ENCODE assay signal across 8 cellular contexts in genomic region chr9:19097431-19097830, GRCh38. TPM values are rescaled to one million over a fixed set of nuclear protein-coding genes. Genes with fewer than 3 reads are reported as not detected.
DNase-seq lines count a peak whose midpoint lies in the region; ATAC-seq and TF ChIP-seq lines count a peak whose summit lies in the region.
"Not testable (repeated sequence)": the region's sequence is repeated elsewhere in the genome, so short reads cannot be mapped to it uniquely, and the experiment has no call there.
"Had no signal": no experiment of that assay in that cellular context is flagged by ENCODE, and none has a peak within 500 bp of the region (broad histone marks: within the 10 kb centered on the region; RNA-seq: fewer than 3 reads in every experiment).

No MANE protein-coding gene starts in this region.

- H3K4me1 ChIP-seq in CD4-positive, alpha-beta memory T cell (ENCODE audit: insufficient read depth, low read length): peaks cover 35% of the 10 kb centered on the region
- peaks cover 34% of the 10 kb centered on the region for H3K4me1 ChIP-seq in KMS-11 (ENCODE audit: low read depth, poor library complexity, severe bottlenecking)
- not testable (repeated sequence) for H3K4me1 ChIP-seq in PC-3 (ENCODE audit: insufficient read depth, low read length)

- not testable (repeated sequence) for H4K20me1 ChIP-seq in KMS-11 (ENCODE audit: insufficient read depth); PC-3 (ENCODE audit: low read length)

- not testable (repeated sequence) for H2AFZ ChIP-seq in KMS-11 (ENCODE audit: low read depth); PC-3 (ENCODE audit: low read length)

- DNase-seq in CD4-positive, alpha-beta memory T cell; PC-3; activated CD4-positive, alpha-beta T cell treated with anti-CD3 and anti-CD28 coated beads, Interleukin-2, amount 10 ng/mL, durations not matched to agents 24 days and 14 days; activated T-cell treated with anti-CD3 and anti-CD28 coated beads, Interleukin-2, amount 50 U/mL, for 72 hours; activated naive CD8-positive, alpha-beta T cell treated with anti-CD3 and anti-CD28 coated beads, Interleukin-2, amount 10 ng/mL, durations not matched to agents 7 days and 5 days; natural killer cell: not testable (repeated sequence)

- not testable (repeated sequence) for H3K9me2 ChIP-seq in PC-3 (replicated peaks; ENCODE audit: low read length)

- peaks cover 77% of the 10 kb centered on the region for H3K79me2 ChIP-seq in KMS-11 (ENCODE audit: insufficient read depth, low read depth)
- H3K79me2 ChIP-seq in PC-3 (ENCODE audit: low read length): peaks cover 69% of the 10 kb centered on the region

- H3K36me3 Mint-ChIP-seq in CD4-positive, alpha-beta memory T cell: peaks cover 13 to 41% of the 10 kb centered on the region in 2 donors
- peaks cover 39% of the 10 kb centered on the region for H3K36me3 Mint-ChIP-seq in activated CD4-positive, alpha-beta T cell treated with anti-CD3 and anti-CD28 coated beads, Interleukin-2, amount 10 ng/mL, durations not matched to agents 24 days and 14 days (ENCODE audit: low read depth)
- peaks cover 5 to 26% of the 10 kb centered on the region in 2 donors for H3K36me3 Mint-ChIP-seq in activated T-cell treated with anti-CD3 and anti-CD28 coated beads, Interleukin-2, amount 50 U/mL, for 72 hours (ENCODE audit: insufficient read depth in 2 of 2)
- H3K36me3 Mint-ChIP-seq in activated naive CD8-positive, alpha-beta T cell treated with anti-CD3 and anti-CD28 coated beads, Interleukin-2, amount 10 ng/mL, durations not matched to agents 7 days and 5 days: peaks cover 24% of the 10 kb centered on the region
- not testable (repeated sequence) for H3K36me3 Mint-ChIP-seq in natural killer cell

- peak overlapping the region; percentile 74; the same call in 1 of the 2 replicates for H3K4me2 ChIP-seq in KMS-11
- H3K4me2 ChIP-seq in PC-3 (ENCODE audit: low read length): peak overlapping the region; percentile 19; the same call in 1 of the 2 replicates

- H3K27ac ChIP-seq in CD4-positive, alpha-beta memory T cell (ENCODE audit: low read depth, low read length); PC-3 (ENCODE audit: low read length): not testable (repeated sequence)
- H3K27ac ChIP-seq in KMS-11: peak overlapping the region; percentile 23; the same call in 1 of the 2 replicates

- not testable (repeated sequence) for BruUV-seq in PC-3 (replicated peaks; lab: Mats Ljungman, UMichigan)

- peak overlapping the region in 4 of 7 donors; percentile 9 to 65 (median 50) for H3K27ac Mint-ChIP-seq in CD4-positive, alpha-beta memory T cell
- not testable (repeated sequence) for H3K27ac Mint-ChIP-seq in activated CD4-positive, alpha-beta T cell treated with anti-CD3 and anti-CD28 coated beads, Interleukin-2, amount 10 ng/mL, durations not matched to agents 24 days and 14 days; activated naive CD8-positive, alpha-beta T cell treated with anti-CD3 and anti-CD28 coated beads, Interleukin-2, amount 10 ng/mL, durations not matched to agents 7 days and 5 days
- peak overlapping the region; percentile 87 for H3K27ac Mint-ChIP-seq in activated T-cell treated with anti-CD3 and anti-CD28 coated beads, Interleukin-2, amount 50 U/mL, for 72 hours
- peak overlapping the region; percentile 60 to 70 for H3K27ac Mint-ChIP-seq in natural killer cell

- H3K27me3 ChIP-seq in CD4-positive, alpha-beta memory T cell (ENCODE audit: insufficient read depth, low read length); KMS-11 (ENCODE audit: insufficient read depth, low read depth); PC-3 (ENCODE audit: low read length): not testable (repeated sequence)

- intact Hi-C loops in CD4-positive, alpha-beta memory T cell (cut with micrococcal nuclease); PC-3 (cut with micrococcal nuclease); activated CD4-positive, alpha-beta T cell treated with anti-CD3 and anti-CD28 coated beads, Interleukin-2, amount 10 ng/mL, durations not matched to agents 24 days and 14 days (cut with micrococcal nuclease); natural killer cell (cut with micrococcal nuclease): not testable (repeated sequence)

- H3K4me3 Mint-ChIP-seq in CD4-positive, alpha-beta memory T cell: peak overlapping the region in 6 of 8 donors; percentile 21 to 66 (median 34)
- peak overlapping the region; percentile 65 for H3K4me3 Mint-ChIP-seq in activated CD4-positive, alpha-beta T cell treated with anti-CD3 and anti-CD28 coated beads, Interleukin-2, amount 10 ng/mL, durations not matched to agents 24 days and 14 days
- peak overlapping the region; percentile 50 to 71 for H3K4me3 Mint-ChIP-seq in activated T-cell treated with anti-CD3 and anti-CD28 coated beads, Interleukin-2, amount 50 U/mL, for 72 hours
- H3K4me3 Mint-ChIP-seq in activated naive CD8-positive, alpha-beta T cell treated with anti-CD3 and anti-CD28 coated beads, Interleukin-2, amount 10 ng/mL, durations not matched to agents 7 days and 5 days: peak overlapping the region; percentile 27
- H3K4me3 Mint-ChIP-seq in natural killer cell: not testable (repeated sequence)

- H3K9me3 ChIP-seq in CD4-positive, alpha-beta memory T cell (ENCODE audit: control insufficient read depth in 1 of 2, low read length in 2 of 2); PC-3 (ENCODE audit: low read length): not testable (repeated sequence)

- not testable (repeated sequence) for H3K4me3 ChIP-seq in CD4-positive, alpha-beta memory T cell (ENCODE audit: low read length in 2 of 2); KMS-11 (IDR thresholded peaks at IDR 0.05; ENCODE audit: insufficient read depth, low read depth, low read length); PC-3 (ENCODE audit: low read length)

- peaks cover 23 to 50% (median 32%) of the 10 kb centered on the region in 4 donors for H3K4me1 Mint-ChIP-seq in CD4-positive, alpha-beta memory T cell
- H3K4me1 Mint-ChIP-seq in activated CD4-positive, alpha-beta T cell treated with anti-CD3 and anti-CD28 coated beads, Interleukin-2, amount 10 ng/mL, durations not matched to agents 24 days and 14 days: peaks cover 28% of the 10 kb centered on the region
- peaks cover 62% of the 10 kb centered on the region for H3K4me1 Mint-ChIP-seq in activated T-cell treated with anti-CD3 and anti-CD28 coated beads, Interleukin-2, amount 50 U/mL, for 72 hours (ENCODE audit: low read depth)
- H3K4me1 Mint-ChIP-seq in activated naive CD8-positive, alpha-beta T cell treated with anti-CD3 and anti-CD28 coated beads, Interleukin-2, amount 10 ng/mL, durations not matched to agents 7 days and 5 days: peaks cover 28% of the 10 kb centered on the region
- H3K4me1 Mint-ChIP-seq in natural killer cell: peaks cover 19 to 25% of the 10 kb centered on the region in 2 donors

- H3K27me3 Mint-ChIP-seq in CD4-positive, alpha-beta memory T cell; activated CD4-positive, alpha-beta T cell treated with anti-CD3 and anti-CD28 coated beads, Interleukin-2, amount 10 ng/mL, durations not matched to agents 24 days and 14 days; activated T-cell treated with anti-CD3 and anti-CD28 coated beads, Interleukin-2, amount 50 U/mL, for 72 hours (ENCODE audit: low read depth); activated naive CD8-positive, alpha-beta T cell treated with anti-CD3 and anti-CD28 coated beads, Interleukin-2, amount 10 ng/mL, durations not matched to agents 7 days and 5 days; natural killer cell (ENCODE audit: low read depth in 2 of 2): not testable (repeated sequence)

- not testable (repeated sequence) for TF ChIP-seq CTCF in KMS-11 (conservative IDR thresholded peaks at IDR 0.05; ENCODE audit: low read depth, low read length); PC-3 (conservative IDR thresholded peaks at IDR 0.05; ENCODE audit: low read depth, low read length); natural killer cell (IDR thresholded peaks at IDR 0.05)

- POLR2A ChIA-PET in CD4-positive, alpha-beta memory T cell (lab: Charles Lee; ENCODE audit: partially characterized antibody): not testable (repeated sequence)
- POLR2A ChIA-PET in PC-3 (lab: Charles Lee; ENCODE audit: unreplicated experiment): interaction anchor here (0.6 kb wide), 1 partner anchor 97 kb away, joined by 3 read pairs; no protein-coding TSS in a partner anchor
- POLR2A ChIA-PET in activated naive CD8-positive, alpha-beta T cell treated with anti-CD3 and anti-CD28 coated beads, Interleukin-2, amount 10 ng/mL, durations not matched to agents 7 days and 5 days (lab: Charles Lee): interaction anchor here (0.5 to 1.1 kb wide), 3 partner anchors 16 to 283 kb away, joined by 3 to 5 read pairs (median 4); partner anchors contain the start of gene RPS6

- not testable (repeated sequence) for H3K9ac ChIP-seq in KMS-11; PC-3 (ENCODE audit: low read length)

- peaks cover 12% of the 10 kb centered on the region for H3K36me3 ChIP-seq in CD4-positive, alpha-beta memory T cell (ENCODE audit: insufficient read depth, low read length)
- H3K36me3 ChIP-seq in KMS-11 (ENCODE audit: insufficient read depth) (peaks cover 13% of the 10 kb centered on the region; the same call in 1 of the 2 replicates), PC-3 (ENCODE audit: low read depth, low read length) (peaks cover 27% of the 10 kb centered on the region)

- ATAC-seq in PC-3; activated T-cell treated with anti-CD3 and anti-CD28 coated beads, Interleukin-2, amount 50 U/mL, for 72 hours (replicated peaks in 1 of 2); activated naive CD8-positive, alpha-beta T cell treated with anti-CD3 and anti-CD28 coated beads, Interleukin-2, amount 10 ng/mL, durations not matched to agents 7 days and 5 days (ENCODE audit: low read depth); natural killer cell: not testable (repeated sequence)

- H3F3A ChIP-seq in PC-3 (ENCODE audit: low read length, unreplicated experiment): not testable (repeated sequence)

- CTCF ChIA-PET in CD4-positive, alpha-beta memory T cell (lab: Charles Lee; ENCODE audit: partially characterized antibody): interaction anchor here (1.2 to 1.6 kb wide), 2 partner anchors 10 to 12 kb away, joined by 3 to 13 read pairs; no protein-coding TSS in a partner anchor
- CTCF ChIA-PET in PC-3 (lab: Charles Lee): not testable (repeated sequence)

- not testable (repeated sequence) for H3K9me3 Mint-ChIP-seq in CD4-positive, alpha-beta memory T cell; activated CD4-positive, alpha-beta T cell treated with anti-CD3 and anti-CD28 coated beads, Interleukin-2, amount 10 ng/mL, durations not matched to agents 24 days and 14 days; activated T-cell treated with anti-CD3 and anti-CD28 coated beads, Interleukin-2, amount 50 U/mL, for 72 hours; activated naive CD8-positive, alpha-beta T cell treated with anti-CD3 and anti-CD28 coated beads, Interleukin-2, amount 10 ng/mL, durations not matched to agents 7 days and 5 days; natural killer cell

RNA-seq across cellular contexts. Expression of gene HAUS6, which starts 5.3 kb away (rescaled TPM):
- 10 to 100 TPM; 19.4 to 20.9 TPM for total RNA-seq in CD4-positive, alpha-beta memory T cell
- 1 to 10 TPM; 6.7 to 7.6 TPM for polyA plus RNA-seq in CD4-positive, alpha-beta memory T cell
- total RNA-seq in PC-3 (2014; rRNA removed) (12.3 and 14.4 TPM in 2 replicates), natural killer cell (10 to 100 TPM; 14.6 to 18.3 (median 14.9) TPM)
- total RNA-seq in activated CD4-positive, alpha-beta T cell treated with anti-CD3 and anti-CD28 coated beads, Interleukin-2, amount 10 ng/mL, durations not matched to agents 24 days and 14 days: 32.2 and 34.3 TPM in 2 replicates
- total RNA-seq in activated T-cell treated with anti-CD3 and anti-CD28 coated beads, Interleukin-2, amount 50 U/mL, for 72 hours: 10 to 100 TPM; 32.8 to 33.4 TPM
- total RNA-seq in activated naive CD8-positive, alpha-beta T cell treated with anti-CD3 and anti-CD28 coated beads, Interleukin-2, amount 10 ng/mL, durations not matched to agents 7 days and 5 days: 10 to 100 TPM; 23.9 to 27.6 TPM

RNA-seq across cellular contexts. Expression of gene PLIN2, which starts 29.9 kb away (rescaled TPM):
- 10 to 100 TPM; 52.6 to 57.7 TPM for total RNA-seq in CD4-positive, alpha-beta memory T cell
- polyA plus RNA-seq in CD4-positive, alpha-beta memory T cell: 100 to 1,000 TPM; 102 to 148 TPM
- total RNA-seq in PC-3 (2014; rRNA removed) (27.8 and 30.2 TPM in 2 replicates), natural killer cell (100 to 1,000 TPM in 2 of 3 donors, 10 to 100 TPM in 1; 87.9 to 103 (median 102) TPM)
- total RNA-seq in activated CD4-positive, alpha-beta T cell treated with anti-CD3 and anti-CD28 coated beads, Interleukin-2, amount 10 ng/mL, durations not matched to agents 24 days and 14 days: 56.0 and 59.0 TPM in 2 replicates
- total RNA-seq in activated T-cell treated with anti-CD3 and anti-CD28 coated beads, Interleukin-2, amount 50 U/mL, for 72 hours: 10 to 100 TPM; 76.4 to 84.0 TPM
- 10 to 100 TPM; 51.3 to 55.1 TPM for total RNA-seq in activated naive CD8-positive, alpha-beta T cell treated with anti-CD3 and anti-CD28 coated beads, Interleukin-2, amount 10 ng/mL, durations not matched to agents 7 days and 5 days
- total RNA-seq: HT1080 had no signal

RNA-seq across cellular contexts. Expression of gene RRAGA, which starts 48.2 kb away (rescaled TPM):
- total RNA-seq in CD4-positive, alpha-beta memory T cell: 10 to 100 TPM; 57.4 to 58.0 TPM
- polyA plus RNA-seq in CD4-positive, alpha-beta memory T cell: 100 to 1,000 TPM; 106 to 110 TPM
- total RNA-seq in PC-3 (2014; rRNA removed) (13.0 and 16.8 TPM in 2 replicates), natural killer cell (10 to 100 TPM; 39.0 to 43.9 (median 41.5) TPM)
- 54.1 and 54.3 TPM in 2 replicates for total RNA-seq in activated CD4-positive, alpha-beta T cell treated with anti-CD3 and anti-CD28 coated beads, Interleukin-2, amount 10 ng/mL, durations not matched to agents 24 days and 14 days
- 10 to 100 TPM; 36.9 to 41.6 TPM for total RNA-seq in activated T-cell treated with anti-CD3 and anti-CD28 coated beads, Interleukin-2, amount 50 U/mL, for 72 hours
- total RNA-seq in activated naive CD8-positive, alpha-beta T cell treated with anti-CD3 and anti-CD28 coated beads, Interleukin-2, amount 10 ng/mL, durations not matched to agents 7 days and 5 days: 10 to 100 TPM; 49.4 to 51.8 TPM
